In genomic region chr5:60820593-60821487, GRCh38 we compare ENCODE assay signal across 1 cellular context.
TF ChIP-seq lines count a peak whose summit lies in the region.

No MANE protein-coding gene starts in this region.

TF ChIP-seq in K562, 482 proteins besides CTCF, POLR2A, EP300 and RAD21 (continued from another document and continues in another):
- TF ChIP-seq PKNOX1 (IDR thresholded peaks at IDR 0.05) (peak; percentile 78), NFRKB (IDR thresholded peaks at IDR 0.05; ENCODE audit: low read depth) (peak; percentile 64), AFF1 (IDR thresholded peaks at IDR 0.05; ENCODE audit: low read depth in 1 of 2, partially characterized antibody in 2 of 2) (peak; percentile 20 to 55), CHD2 (IDR thresholded peaks at IDR 0.05; ENCODE audit: low read depth, low read length) (no peak), HDAC8 (tag; IDR thresholded peaks at IDR 0.05) (no peak; the same call in 1 of the 2 replicates), ELK1 (CRISPR knock-in tag; IDR thresholded peaks at IDR 0.05) (no peak), PHF20 (IDR thresholded peaks at IDR 0.05; ENCODE audit: partially characterized antibody) (no peak), RREB1 (CRISPR knock-in tag; IDR thresholded peaks at IDR 0.05) (0 out of 2 replicates have a peak, but pooled peaks have one; percentile 25), PML (IDR thresholded peaks at IDR 0.05; ENCODE audit: low read length) (peak; percentile 84), TRIM24 (IDR thresholded peaks at IDR 0.05) (peak; percentile 88 to 92), NR4A1 (CRISPR knock-in tag; IDR thresholded peaks at IDR 0.05) (no peak), NR4A1 (tag; IDR thresholded peaks at IDR 0.05) (0 out of 2 replicates have a peak, but pooled peaks have one; percentile 24), ZNF830 (CRISPR knock-in tag; IDR thresholded peaks at IDR 0.05) (no peak), PHB2 (IDR thresholded peaks at IDR 0.05; ENCODE audit: low read depth) (peak; percentile 61; the same call in 1 of the 2 replicates), ATF2 (CRISPR knock-in tag; IDR thresholded peaks at IDR 0.05) (no peak), MLLT1 (IDR thresholded peaks at IDR 0.05) (peak in 1 of 2 experiments; percentile 51; a peak in 1 of 4 replicates), CHAMP1 (IDR thresholded peaks at IDR 0.05) (peak; percentile 78), NCOA1 (IDR thresholded peaks at IDR 0.05; ENCODE audit: low read depth) (peak; percentile 79; the same call in 1 of the 2 replicates), POLR2AphosphoS5 (IDR thresholded peaks at IDR 0.05; ENCODE audit: control insufficient read depth, insufficient read depth, low read depth, low read length) (peak; percentile 57), ZNF224 (CRISPR knock-in tag; IDR thresholded peaks at IDR 0.05) (no peak), FOXP4 (CRISPR knock-in tag; IDR thresholded peaks at IDR 0.05; ENCODE audit: borderline replicate concordance) (peak; percentile 30; the same call in 1 of the 2 replicates), ZNF408 (CRISPR knock-in tag; IDR thresholded peaks at IDR 0.05; ENCODE audit: low read depth) (no peak), MCM3 (IDR thresholded peaks at IDR 0.05) (no peak), CREM (IDR thresholded peaks at IDR 0.05; ENCODE audit: low read depth) (peak; percentile 52; the same call in 1 of the 2 replicates), ZNF75A (CRISPR knock-in tag; IDR thresholded peaks at IDR 0.05) (no peak), ZNF354B (CRISPR knock-in tag; IDR thresholded peaks at IDR 0.05) (0 out of 2 replicates have a peak, but pooled peaks have one; percentile 8), U2AF1 (optimal IDR thresholded peaks at IDR 0.05; ENCODE audit: low read depth, low read length) (no peak), FOXM1 (IDR thresholded peaks at IDR 0.05; ENCODE audit: low read depth) (peak; percentile 83), FOXM1 (CRISPR knock-in tag; IDR thresholded peaks at IDR 0.05; ENCODE audit: low read depth) (no peak), HMBOX1 (IDR thresholded peaks at IDR 0.05) (peak; percentile 59; the same call in 1 of the 2 replicates), MAFF (IDR thresholded peaks at IDR 0.05; ENCODE audit: low read length) (no peak), SRSF1 (IDR thresholded peaks at IDR 0.05; ENCODE audit: low read depth, low read length) (no peak), NCOA2 (IDR thresholded peaks at IDR 0.05; ENCODE audit: partially characterized antibody in 2 of 2) (peak; percentile 40 to 54), CBFA2T2 (conservative IDR thresholded peaks at IDR 0.05) (peak; percentile 87), STAT5A (IDR thresholded peaks at IDR 0.05; ENCODE audit: borderline replicate concordance, low read length) (peak; percentile 65), NR2C2 (CRISPR knock-in tag; IDR thresholded peaks at IDR 0.05) (no peak), NR2C2 (tag; IDR thresholded peaks at IDR 0.05) (peak; percentile 67), EP400 (IDR thresholded peaks at IDR 0.05) (peak; percentile 52), RB1 (IDR thresholded peaks at IDR 0.05; ENCODE audit: low read depth) (no peak), SMARCA5 (IDR thresholded peaks at IDR 0.05) (peak; percentile 34; the same call in 1 of the 2 replicates)
